Comparison of ENCODE assay signal across 13 cellular contexts in genomic region chr4:112172180-112172579, GRCh38. TPM values are rescaled to one million over a fixed set of nuclear protein-coding genes. Genes with fewer than 3 reads are reported as not detected.
DNase-seq lines count a peak whose midpoint lies in the region; ATAC-seq, FAIRE-seq and TF ChIP-seq lines count a peak whose summit lies in the region.
"Had no signal": no experiment of that assay in that cellular context is flagged by ENCODE, and none has a peak within 500 bp of the region (broad histone marks: within the 10 kb centered on the region; RNA-seq: fewer than 3 reads in every experiment).

No MANE protein-coding gene starts in this region.

- H3K4me1 ChIP-seq in upper lobe of right lung = no peaks in the 10 kb centered on the region
- H3K4me1 ChIP-seq: neural progenitor cell had no signal

- no peaks in the 10 kb centered on the region for H3K9me3 ChIP-seq in upper lobe of right lung

- H3K4me3 Mint-ChIP-seq in activated naive CD8-positive, alpha-beta T cell treated with anti-CD3 and anti-CD28 coated beads, Interleukin-2, amount 50 U/mL, for 24 hours = no peak overlapping the region
- no peak overlapping the region for H3K4me3 Mint-ChIP-seq in activated naive CD8-positive, alpha-beta T cell treated with anti-CD3 and anti-CD28 coated beads for 36 hours
- H3K4me3 Mint-ChIP-seq in activated T-helper 1 cell treated with anti-CD3 and anti-CD28 coated beads, Interleukin-12 subunit alpha, Interleukin-12 subunit beta, Interleukin-2, Interleukin-4 antibody, amounts not matched to agents 30 ng/mL and 10 ng/mL and 1 ng/mL, durations not matched to agents 14 hours and 24 hours and 36 hours = no peak overlapping the region
- H3K4me3 Mint-ChIP-seq: endodermal cell, neural progenitor cell had no signal

- no peak for TF ChIP-seq CTCF in upper lobe of right lung (IDR thresholded peaks at IDR 0.05)

- no peak for FAIRE-seq in RCC 7860 (lab: Jason Lieb, UNC)

- no peaks in the 10 kb centered on the region for H3K36me3 ChIP-seq in upper lobe of right lung
- H3K36me3 ChIP-seq: neural progenitor cell had no signal

- H3K36me3 Mint-ChIP-seq in activated naive CD8-positive, alpha-beta T cell treated with anti-CD3 and anti-CD28 coated beads, Interleukin-2, amount 50 U/mL, for 24 hours (ENCODE audit: low read depth) = peaks cover 21% of the 10 kb centered on the region
- peaks cover 39% of the 10 kb centered on the region for H3K36me3 Mint-ChIP-seq in activated naive CD8-positive, alpha-beta T cell treated with anti-CD3 and anti-CD28 coated beads for 36 hours
- peaks cover 14% of the 10 kb centered on the region for H3K36me3 Mint-ChIP-seq in activated T-helper 1 cell treated with anti-CD3 and anti-CD28 coated beads, Interleukin-12 subunit alpha, Interleukin-12 subunit beta, Interleukin-2, Interleukin-4 antibody, amounts not matched to agents 30 ng/mL and 10 ng/mL and 1 ng/mL, durations not matched to agents 14 hours and 24 hours and 36 hours (ENCODE audit: low read depth)
- H3K36me3 Mint-ChIP-seq: neural progenitor cell had no signal

- no peak overlapping the region for H3K4me3 ChIP-seq in upper lobe of right lung
- H3K4me3 ChIP-seq: neural progenitor cell, smooth muscle cell had no signal

- no peak for DNase-seq in activated naive CD8-positive, alpha-beta T cell treated with anti-CD3 and anti-CD28 coated beads, Interleukin-2, amount 50 U/mL, for 24 hours
- DNase-seq in activated naive CD8-positive, alpha-beta T cell treated with anti-CD3 and anti-CD28 coated beads for 36 hours = no peak
- DNase-seq in upper lobe of right lung = no peak
- no peak for DNase-seq in pons (ENCODE audit: low spot score)
- no peak for DNase-seq in activated T-helper 1 cell treated with anti-CD3 and anti-CD28 coated beads, Interleukin-12 subunit alpha, Interleukin-12 subunit beta, Interleukin-2, Interleukin-4 antibody, amounts not matched to agents 30 ng/mL and 10 ng/mL and 1 ng/mL, durations not matched to agents 14 hours and 24 hours and 36 hours (ENCODE audit: low spot score)
- DNase-seq in RCC 7860 (ENCODE audit: low spot score) = no peak
- DNase-seq: endodermal cell, left ventricle myocardium superior, NCI-H1417 treated with DMSO at 0.1 percent for 48 hours had no signal

- ATAC-seq in activated naive CD8-positive, alpha-beta T cell treated with anti-CD3 and anti-CD28 coated beads, Interleukin-2, amount 50 U/mL, for 24 hours = peak; percentile 47
- peak; percentile 62 for ATAC-seq in GM21619 (IDR thresholded peaks at IDR 0.05; ENCODE audit: unreplicated experiment)
- peak; percentile 72 for ATAC-seq in HG03342 (IDR thresholded peaks at IDR 0.05; ENCODE audit: unreplicated experiment)
- ATAC-seq in upper lobe of right lung = no peak
- ATAC-seq: left ventricle myocardium superior had no signal

- no peaks in the 10 kb centered on the region for H3K27me3 ChIP-seq in upper lobe of right lung
- H3K27me3 ChIP-seq: neural progenitor cell had no signal

- intact Hi-C loops in upper lobe of right lung (cut with DNase I) = no loop called here
- intact Hi-C loops in activated T-helper 1 cell treated with anti-CD3 and anti-CD28 coated beads, Interleukin-12 subunit alpha, Interleukin-12 subunit beta, Interleukin-2, Interleukin-4 antibody, amounts not matched to agents 30 ng/mL and 10 ng/mL and 1 ng/mL, durations not matched to agents 14 hours and 24 hours and 36 hours (cut with micrococcal nuclease) = loop anchor here (1.0 kb wide), 2 partner anchors 26 to 53 kb away; no protein-coding TSS in a partner anchor

- H3K4me1 Mint-ChIP-seq in activated naive CD8-positive, alpha-beta T cell treated with anti-CD3 and anti-CD28 coated beads, Interleukin-2, amount 50 U/mL, for 24 hours = peaks cover 54% of the 10 kb centered on the region
- H3K4me1 Mint-ChIP-seq in activated naive CD8-positive, alpha-beta T cell treated with anti-CD3 and anti-CD28 coated beads for 36 hours = peaks cover 59% of the 10 kb centered on the region
- H3K4me1 Mint-ChIP-seq in activated T-helper 1 cell treated with anti-CD3 and anti-CD28 coated beads, Interleukin-12 subunit alpha, Interleukin-12 subunit beta, Interleukin-2, Interleukin-4 antibody, amounts not matched to agents 30 ng/mL and 10 ng/mL and 1 ng/mL, durations not matched to agents 14 hours and 24 hours and 36 hours (ENCODE audit: low read depth) = peaks cover 33% of the 10 kb centered on the region
- H3K4me1 Mint-ChIP-seq: endodermal cell, neural progenitor cell had no signal

- H3K27me3 Mint-ChIP-seq in activated naive CD8-positive, alpha-beta T cell treated with anti-CD3 and anti-CD28 coated beads, Interleukin-2, amount 50 U/mL, for 24 hours = no peaks in the 10 kb centered on the region
- H3K27me3 Mint-ChIP-seq in activated naive CD8-positive, alpha-beta T cell treated with anti-CD3 and anti-CD28 coated beads for 36 hours = no peaks in the 10 kb centered on the region
- no peaks in the 10 kb centered on the region for H3K27me3 Mint-ChIP-seq in activated T-helper 1 cell treated with anti-CD3 and anti-CD28 coated beads, Interleukin-12 subunit alpha, Interleukin-12 subunit beta, Interleukin-2, Interleukin-4 antibody, amounts not matched to agents 30 ng/mL and 10 ng/mL and 1 ng/mL, durations not matched to agents 14 hours and 24 hours and 36 hours (ENCODE audit: insufficient read depth)

- no peak overlapping the region for H3K27ac Mint-ChIP-seq in activated naive CD8-positive, alpha-beta T cell treated with anti-CD3 and anti-CD28 coated beads, Interleukin-2, amount 50 U/mL, for 24 hours
- no peak overlapping the region for H3K27ac Mint-ChIP-seq in activated naive CD8-positive, alpha-beta T cell treated with anti-CD3 and anti-CD28 coated beads for 36 hours
- no peak overlapping the region for H3K27ac Mint-ChIP-seq in activated T-helper 1 cell treated with anti-CD3 and anti-CD28 coated beads, Interleukin-12 subunit alpha, Interleukin-12 subunit beta, Interleukin-2, Interleukin-4 antibody, amounts not matched to agents 30 ng/mL and 10 ng/mL and 1 ng/mL, durations not matched to agents 14 hours and 24 hours and 36 hours
- H3K27ac Mint-ChIP-seq: endodermal cell, neural progenitor cell had no signal

- H3K9me3 Mint-ChIP-seq in activated naive CD8-positive, alpha-beta T cell treated with anti-CD3 and anti-CD28 coated beads, Interleukin-2, amount 50 U/mL, for 24 hours = no peaks in the 10 kb centered on the region
- H3K9me3 Mint-ChIP-seq in activated naive CD8-positive, alpha-beta T cell treated with anti-CD3 and anti-CD28 coated beads for 36 hours = no peaks in the 10 kb centered on the region
- H3K9me3 Mint-ChIP-seq in activated T-helper 1 cell treated with anti-CD3 and anti-CD28 coated beads, Interleukin-12 subunit alpha, Interleukin-12 subunit beta, Interleukin-2, Interleukin-4 antibody, amounts not matched to agents 30 ng/mL and 10 ng/mL and 1 ng/mL, durations not matched to agents 14 hours and 24 hours and 36 hours = no peaks in the 10 kb centered on the region
- H3K9me3 Mint-ChIP-seq: endodermal cell, neural progenitor cell had no signal

- no peak overlapping the region for H3K27ac ChIP-seq in upper lobe of right lung
- H3K27ac ChIP-seq: neural progenitor cell had no signal

RNA-seq across cellular contexts. Expression of gene FAM241A, which starts 26.9 kb away (rescaled TPM):
- total RNA-seq in activated naive CD8-positive, alpha-beta T cell treated with anti-CD3 and anti-CD28 coated beads for 36 hours = 1 to 10 TPM; 7.4 to 7.5 TPM
- total RNA-seq in upper lobe of right lung = 6.3 TPM
- 6.7 and 7.1 TPM in 2 replicates for total RNA-seq in activated T-helper 1 cell treated with anti-CD3 and anti-CD28 coated beads, Interleukin-12 subunit alpha, Interleukin-12 subunit beta, Interleukin-2, Interleukin-4 antibody, amounts not matched to agents 30 ng/mL and 10 ng/mL and 1 ng/mL, durations not matched to agents 14 hours and 24 hours and 36 hours

RNA-seq across cellular contexts. Expression of gene AP1AR, which starts 59.4 kb away (rescaled TPM):
- 10 to 100 TPM; 19.1 to 22.4 TPM for total RNA-seq in activated naive CD8-positive, alpha-beta T cell treated with anti-CD3 and anti-CD28 coated beads for 36 hours
- total RNA-seq in upper lobe of right lung = 16.6 TPM
- 25.1 and 26.6 TPM in 2 replicates for total RNA-seq in activated T-helper 1 cell treated with anti-CD3 and anti-CD28 coated beads, Interleukin-12 subunit alpha, Interleukin-12 subunit beta, Interleukin-2, Interleukin-4 antibody, amounts not matched to agents 30 ng/mL and 10 ng/mL and 1 ng/mL, durations not matched to agents 14 hours and 24 hours and 36 hours
